ENCODE assay signal across 21 cellular contexts in the genomic region with DNA sequence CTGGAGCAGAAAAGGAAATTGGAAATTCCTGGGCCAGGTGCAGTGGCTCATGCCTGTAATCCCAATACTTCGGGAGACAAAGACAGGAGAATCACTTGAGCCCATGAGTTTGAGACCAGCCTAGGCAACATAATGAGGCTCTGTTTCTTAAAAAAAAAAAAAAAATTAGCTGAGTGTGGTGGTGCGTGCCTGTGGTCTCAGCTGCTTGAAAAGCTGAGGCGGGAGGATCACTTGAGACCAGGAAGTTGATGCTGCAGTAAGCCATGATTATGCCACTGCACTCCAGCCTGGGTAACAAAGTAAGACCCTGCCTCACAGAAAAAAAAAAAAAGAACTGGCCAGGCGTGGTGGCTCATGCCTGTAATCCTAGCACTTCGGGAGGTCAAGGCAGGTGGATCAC.
"Had no signal": no experiment of that assay in that cellular context is flagged by ENCODE, and none has a peak within 500 bp of the region (broad histone marks: within the 10 kb centered on the region; RNA-seq: fewer than 3 reads in every experiment).

No MANE protein-coding gene starts in this region.

- DNase-seq: activated CD4-positive, CD25-positive, alpha-beta regulatory T cell treated with anti-CD3 and anti-CD28 coated beads, Interleukin-2, amount 50 U/mL, for 72 hours; activated naive CD4-positive, alpha-beta T cell; activated T-cell treated with anti-CD3 and anti-CD28 coated beads, Interleukin-2, amount 50 U/mL, for 1 hour; aorta; heart right ventricle; lower lobe of right lung; natural killer cell; retina; sigmoid colon; stimulated activated CD4-positive, alpha-beta T cell treated with anti-CD3 and anti-CD28 coated beads, Interleukin-15, amount 100 ng/mL, for 24 hours; stomach; trophoblast cell had no signal

- H3K36me3 Mint-ChIP-seq: natural killer cell had no signal

- H3K27me3 ChIP-seq: heart right ventricle, sigmoid colon, stomach, vagina had no signal

- H3K9me3 ChIP-seq: heart right ventricle, lower lobe of right lung, sigmoid colon, stomach, vagina had no signal

- H3K4me3 Mint-ChIP-seq: brain; natural killer cell; stimulated activated memory B cell treated with anti-CD40 and anti-IgM and Interleukin-4, amounts not matched to agents 10 μg/mL and 1 μg/mL and 100 μg/mL, for 72 hours; T-helper 2 cell treated with Interferon-gamma antibody and Interleukin-4, amounts not matched to agents 5 μg/mL and 100 μg/mL, for 36 hours had no signal

- H3K4me3 ChIP-seq: heart right ventricle, lower lobe of right lung, sigmoid colon, smooth muscle cell, stomach, vagina had no signal

- ATAC-seq: heart right ventricle; left lobe of liver; lower lobe of right lung; natural killer cell; stimulated activated memory B cell treated with anti-CD40 and anti-IgM and Interleukin-4, amounts not matched to agents 10 μg/mL and 1 μg/mL and 100 μg/mL, for 72 hours had no signal

- H3K27me3 Mint-ChIP-seq: brain; stimulated activated memory B cell treated with anti-CD40 and anti-IgM and Interleukin-4, amounts not matched to agents 10 μg/mL and 1 μg/mL and 100 μg/mL, for 72 hours had no signal

- H3K27ac Mint-ChIP-seq: activated T-helper 2 cell treated with anti-CD3 and anti-CD28 coated beads, Interferon-gamma antibody, Interleukin-2, Interleukin-4, amounts not matched to agents 10 μg/mL and 5 μg/mL and 100 μg/mL, durations not matched to agents 14 hours and 24 hours and 36 hours; brain; stimulated activated memory B cell treated with anti-CD40 and anti-IgM and Interleukin-4, amounts not matched to agents 10 μg/mL and 1 μg/mL and 100 μg/mL, for 72 hours; T-helper 2 cell treated with Interferon-gamma antibody and Interleukin-4, amounts not matched to agents 5 μg/mL and 100 μg/mL, for 36 hours had no signal

- H3K4me1 ChIP-seq: heart right ventricle, lower lobe of right lung, sigmoid colon, stomach, vagina had no signal

- H3K9me3 Mint-ChIP-seq: activated T-helper 2 cell treated with anti-CD3 and anti-CD28 coated beads, Interferon-gamma antibody, Interleukin-2, Interleukin-4, amounts not matched to agents 10 μg/mL and 5 μg/mL and 100 μg/mL, durations not matched to agents 14 hours and 24 hours and 36 hours; brain; natural killer cell; stimulated activated memory B cell treated with anti-CD40 and anti-IgM and Interleukin-4, amounts not matched to agents 10 μg/mL and 1 μg/mL and 100 μg/mL, for 72 hours; T-helper 2 cell treated with Interferon-gamma antibody and Interleukin-4, amounts not matched to agents 5 μg/mL and 100 μg/mL, for 36 hours had no signal

- H3K27ac ChIP-seq: epithelial cell of prostate, heart right ventricle, lower lobe of right lung, sigmoid colon, stomach, vagina, VCaP had no signal

- H3K4me1 Mint-ChIP-seq: brain; stimulated activated memory B cell treated with anti-CD40 and anti-IgM and Interleukin-4, amounts not matched to agents 10 μg/mL and 1 μg/mL and 100 μg/mL, for 72 hours had no signal
